In genomic region chr2:79849949-79850348, GRCh38 we compare ENCODE assay signal across 9 cellular contexts.
"Had no signal": no experiment of that assay in that cellular context is flagged by ENCODE, and none has a peak within 500 bp of the region (broad histone marks: within the 10 kb centered on the region; RNA-seq: fewer than 3 reads in every experiment).

No MANE protein-coding gene starts in this region.

- H3K4me3 ChIP-seq: GM23248, HAP-1, K562 had no signal

- H3K4me3 Mint-ChIP-seq: HFFc6 had no signal

- H2AFZ ChIP-seq: GM23248 had no signal

- H3K27ac ChIP-seq: GM23248 had no signal

- H3K9ac ChIP-seq: GM23248 had no signal

- ATAC-seq: HCT116, K562 had no signal

- H3K4me1 ChIP-seq: HAP-1 had no signal

- FAIRE-seq: HTR-8/SVneo, K562 had no signal

- H3K36me3 ChIP-seq: HAP-1 had no signal

- H3K9me3 ChIP-seq: HAP-1 had no signal

- H3K27ac Mint-ChIP-seq: HFFc6 had no signal

- DNase-seq: GM23248, H7, HFFc6, IMR-90, KG1 had no signal

- H3K9me3 Mint-ChIP-seq: HFFc6 had no signal
